Comparison of ENCODE assay signal across 8 cellular contexts in the genomic region with DNA sequence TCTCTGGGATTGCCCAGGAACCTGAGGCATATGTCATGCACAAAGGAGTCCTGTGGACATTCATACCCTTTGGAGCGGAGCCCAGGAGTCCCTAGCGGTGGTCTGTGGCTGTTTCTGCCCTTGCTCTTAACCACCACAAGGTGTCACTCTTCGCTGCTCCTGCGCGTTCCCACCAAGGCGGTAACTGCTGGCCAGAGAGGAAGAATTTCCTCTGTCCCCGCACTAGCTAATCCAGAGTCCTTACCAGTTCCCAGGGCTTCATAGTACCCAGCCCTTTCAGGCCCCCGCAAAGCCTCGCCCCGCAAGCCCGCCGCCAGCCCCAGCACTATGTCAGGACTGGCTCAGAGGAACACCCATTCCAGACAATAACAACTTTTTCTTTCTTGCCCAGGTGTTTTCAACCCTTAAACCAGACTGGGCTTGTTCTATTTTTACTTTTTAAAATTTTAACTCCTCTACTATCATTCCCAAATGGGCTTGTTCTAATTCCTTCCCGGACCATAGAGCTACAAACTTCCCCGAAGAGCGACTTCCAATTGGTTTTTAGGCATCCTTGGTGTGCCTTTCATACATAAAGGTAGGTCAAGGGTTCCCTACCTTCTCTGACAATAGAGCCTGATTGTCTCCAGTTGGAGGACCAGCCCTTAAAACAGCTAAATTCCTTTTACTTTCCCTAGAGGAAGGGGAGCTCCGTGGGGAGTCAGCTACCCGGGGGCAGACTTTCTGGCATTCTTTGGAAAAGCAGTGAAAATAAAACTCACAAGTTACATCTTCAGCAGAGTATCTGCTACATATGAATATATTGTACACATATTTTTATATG. TPM values are rescaled to one million over a fixed set of nuclear protein-coding genes. Genes with fewer than 3 reads are reported as not detected.
A peak's percentile ranks its signal among the peaks of the same experiment; 100 is the strongest.
DNase-seq lines count a peak whose midpoint lies in the region; ATAC-seq and TF ChIP-seq lines count a peak whose summit lies in the region.

No MANE protein-coding gene starts in this region.

- H3K36me3 ChIP-seq in MG63 (no peaks in the 10 kb centered on the region), RWPE2 (ENCODE audit: low read depth) (no peaks in the 10 kb centered on the region), stomach (no peaks in the 10 kb centered on the region)

- no peak overlapping the region for H3K4me3 Mint-ChIP-seq in neural crest cell

- TF ChIP-seq CTCF in RWPE2 (IDR thresholded peaks at IDR 0.05; ENCODE audit: poor library complexity, severe bottlenecking) (peak; percentile 100), foreskin fibroblast (IDR thresholded peaks at IDR 0.05; ENCODE audit: low read depth, low read length) (peak; percentile 99), neural crest cell (conservative IDR thresholded peaks at IDR 0.05) (peak; percentile 99), stomach (IDR thresholded peaks at IDR 0.05) (peak in 5 of 7 experiments; percentile 94 to 99 (median 96))

- H3K36me3 Mint-ChIP-seq in neural crest cell (ENCODE audit: low read depth): no peaks in the 10 kb centered on the region

- no peak for TF ChIP-seq POLR2A in stomach (IDR thresholded peaks at IDR 0.05)

- no peaks in the 10 kb centered on the region for H3K9me3 Mint-ChIP-seq in neural crest cell

- ATAC-seq in GM21619 (IDR thresholded peaks at IDR 0.05; ENCODE audit: unreplicated experiment) (peak; percentile 90), RWPE2 (ENCODE audit: low read depth) (peak; percentile 97)

- H3K27ac ChIP-seq in RWPE2 (ENCODE audit: poor library complexity, severe bottlenecking) (peak overlapping the region; percentile 28), stomach (peak overlapping the region in 1 of 5 donors; percentile 39)

- no peaks in the 10 kb centered on the region; the same call in 1 of the 2 replicates for H3K27me3 ChIP-seq in MG63
- no peaks in the 10 kb centered on the region for H3K27me3 ChIP-seq in RWPE2 (ENCODE audit: insufficient read depth, poor library complexity, severe bottlenecking)
- H3K27me3 ChIP-seq in stomach: no peaks in the 10 kb centered on the region

- peak; percentile 96 for DNase-seq in COLO829 (ENCODE audit: low spot score)
- peak; percentile 86 for DNase-seq in MG63
- peak; percentile 89 for DNase-seq in RWPE2 (ENCODE audit: low spot score)
- peak; percentile 34 to 41 for DNase-seq in activated T-helper 1 cell treated with anti-CD3 and anti-CD28 coated beads, Interleukin-2, amount 50 U/mL, for 16 hours (ENCODE audit: low read depth in 1 of 2, low spot score in 1 of 2)
- peak; percentile 85 to 95 for DNase-seq in foreskin fibroblast
- DNase-seq in neural crest cell (ENCODE audit: low read depth, low spot score): peak; percentile 68
- DNase-seq in stomach: peak; percentile 80

- no peak for TF ChIP-seq EP300 in stomach (IDR thresholded peaks at IDR 0.05)

- H3K27me3 Mint-ChIP-seq in neural crest cell (ENCODE audit: low read depth): no peaks in the 10 kb centered on the region

- intact Hi-C loops in stomach (cut with DNase I; ENCODE audit: low total_unique reads): loop anchor here (10.0 kb wide), 1 partner anchor 155 kb away; no protein-coding TSS in a partner anchor

- peaks cover 13% of the 10 kb centered on the region for H3K4me1 Mint-ChIP-seq in neural crest cell

- no peak overlapping the region for H3K27ac Mint-ChIP-seq in neural crest cell (ENCODE audit: unreplicated experiment)

- H3K4me3 ChIP-seq in MG63 (no peak overlapping the region), RWPE2 (ENCODE audit: severe bottlenecking) (no peak overlapping the region), foreskin fibroblast (ENCODE audit: low read depth in 1 of 2, low read length in 2 of 2) (no peak overlapping the region), stomach (no peak overlapping the region)

- H3K9me3 ChIP-seq in MG63 (no peaks in the 10 kb centered on the region), RWPE2 (ENCODE audit: severe bottlenecking) (no peaks in the 10 kb centered on the region), stomach (no peaks in the 10 kb centered on the region)

- 10 to 12% (median 11%) methylated on average over 16 to 17 of the region's 17 CpGs for WGBS in stomach, 5 donors

- H3K4me1 ChIP-seq in RWPE2 (ENCODE audit: insufficient read depth, poor library complexity, severe bottlenecking) (peaks cover 13% of the 10 kb centered on the region), stomach (peaks cover 8 to 31% (median 20%) of the 10 kb centered on the region in 4 donors)

RNA-seq across cellular contexts. Expression of gene ZNF774, which starts 31.8 kb away (rescaled TPM):
- total RNA-seq in MG63 (2014; rRNA removed; shearing (Covaris generic); ENCODE audit: low replicate concordance): 0.07 TPM in 1 of 2 replicates, not detected in the other
- total RNA-seq in neural crest cell (5.9 and 6.2 TPM in 2 replicates), stomach (1 to 10 TPM in 4 of 5 donors, under 1 TPM in 1; 0.58 to 7.1 (median 2.9) TPM)
- 1 to 10 TPM in 2 of 3 donors, under 1 TPM in 1; 0.93 to 2.0 (median 1.2) TPM for polyA plus RNA-seq in stomach

RNA-seq across cellular contexts. Expression of gene NGRN, which starts 54.8 kb away (rescaled TPM):
- total RNA-seq in MG63 (2014; rRNA removed; shearing (Covaris generic); ENCODE audit: low replicate concordance): 83.1 and 134 TPM in 2 replicates
- total RNA-seq in neural crest cell: 126 and 132 TPM in 2 replicates
- 10 to 100 TPM; 24.0 to 97.4 (median 61.3) TPM for total RNA-seq in stomach
- polyA plus RNA-seq in stomach: 10 to 100 TPM; 51.1 to 70.3 (median 55.3) TPM

Comparison
In these comparisons a context has a peak if more than half of its experiments do, and no peak if none do; other contexts are left out.
1. DNase-seq: peak in every context shown above with its lines; median percentile 96 in COLO829; 90 in foreskin fibroblast; 89 in RWPE2; 86 in MG63; 80 in stomach; 68 in neural crest cell; 38 in activated T-helper 1 cell treated with anti-CD3 and anti-CD28 coated beads, Interleukin-2, amount 50 U/mL, for 16 hours.